13 cellular contexts compared by ENCODE assay signal in the genomic region with DNA sequence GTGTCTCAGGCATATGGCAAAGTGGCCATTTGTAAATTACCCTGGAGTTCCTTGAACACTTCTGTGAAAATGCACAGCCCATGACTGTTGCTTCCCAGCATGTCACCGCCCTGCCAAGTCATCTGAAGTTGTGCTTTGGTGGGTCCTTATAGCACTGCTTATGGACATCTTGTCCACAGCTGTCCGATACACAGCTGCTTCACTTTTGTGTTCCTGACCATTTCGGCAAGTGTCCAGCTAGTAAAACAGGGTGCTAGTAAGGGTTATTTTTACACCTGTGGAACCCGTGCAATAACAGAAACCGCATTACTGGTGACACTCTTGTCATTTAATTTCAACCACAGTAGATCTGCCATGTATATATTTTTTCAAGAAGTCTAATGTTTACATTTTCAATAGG. TPM values are rescaled to one million over a fixed set of nuclear protein-coding genes. Genes with fewer than 3 reads are reported as not detected.
DNase-seq lines count a peak whose midpoint lies in the region; ATAC-seq, FAIRE-seq and TF ChIP-seq lines count a peak whose summit lies in the region.
"Had no signal": no experiment of that assay in that cellular context is flagged by ENCODE, and none has a peak within 500 bp of the region (broad histone marks: within the 10 kb centered on the region; RNA-seq: fewer than 3 reads in every experiment).

No MANE protein-coding gene starts in this region.

- TF ChIP-seq CTCF in GM06990 (IDR thresholded peaks at IDR 0.05; ENCODE audit: insufficient read depth, low read length, poor library complexity, severe bottlenecking): no peak
- no peak for TF ChIP-seq CTCF in fibroblast of mammary gland (conservative IDR thresholded peaks at IDR 0.05; ENCODE audit: control insufficient read depth, insufficient read depth, low read depth, low read length)

- peaks cover 98% of the 10 kb centered on the region for H3K4me1 ChIP-seq in CD4-positive, CD25-positive, alpha-beta regulatory T cell (ENCODE audit: control insufficient read depth, insufficient read depth, low read length, poor library complexity, severe bottlenecking)

- no peaks in the 10 kb centered on the region for H3K9me3 ChIP-seq in CD4-positive, CD25-positive, alpha-beta regulatory T cell (ENCODE audit: control insufficient read depth in 2 of 2, low read length in 2 of 2)
- H3K9me3 ChIP-seq in T-helper 17 cell (ENCODE audit: control insufficient read depth, low read length, poor library complexity, severe bottlenecking): no peaks in the 10 kb centered on the region
- H3K9me3 ChIP-seq: gastrocnemius medialis, Peyer's patch had no signal

- peak overlapping the region; percentile 95 to 98 (median 98) for H3K27ac Mint-ChIP-seq in CD4-positive, CD25-positive, alpha-beta regulatory T cell
- peak overlapping the region; percentile 95 for H3K27ac Mint-ChIP-seq in T-helper 17 cell

- no peak for ATAC-seq in CD4-positive, CD25-positive, alpha-beta regulatory T cell (ENCODE audit: low read depth in 2 of 2)
- ATAC-seq in T-helper 17 cell: no peak
- ATAC-seq in HG02938 (IDR thresholded peaks at IDR 0.05; ENCODE audit: unreplicated experiment): no peak
- no peak for ATAC-seq in HG02642 (IDR thresholded peaks at IDR 0.05; ENCODE audit: poor library complexity, unreplicated experiment)
- no peak for ATAC-seq in HG02610 (IDR thresholded peaks at IDR 0.05; ENCODE audit: unreplicated experiment)
- ATAC-seq: gastrocnemius medialis had no signal

- peaks cover 54 to 94% (median 75%) of the 10 kb centered on the region in 4 donors for H3K4me1 Mint-ChIP-seq in CD4-positive, CD25-positive, alpha-beta regulatory T cell
- peaks cover 66% of the 10 kb centered on the region for H3K4me1 Mint-ChIP-seq in T-helper 17 cell

- H3K9me3 Mint-ChIP-seq in CD4-positive, CD25-positive, alpha-beta regulatory T cell: no peaks in the 10 kb centered on the region

- no peaks in the 10 kb centered on the region for H3K27me3 Mint-ChIP-seq in CD4-positive, CD25-positive, alpha-beta regulatory T cell
- no peaks in the 10 kb centered on the region for H3K27me3 Mint-ChIP-seq in T-helper 17 cell

- H3K4me3 Mint-ChIP-seq in CD4-positive, CD25-positive, alpha-beta regulatory T cell: peak overlapping the region; percentile 59 to 81 (median 73)
- peak overlapping the region; percentile 89 for H3K4me3 Mint-ChIP-seq in T-helper 17 cell

- no peak for TF ChIP-seq POLR2A in H54 (IDR thresholded peaks at IDR 0.05; ENCODE audit: low read depth, low read length)

- peak overlapping the region; percentile 92 for H3K27ac ChIP-seq in CD4-positive, CD25-positive, alpha-beta regulatory T cell (ENCODE audit: insufficient read depth, low read length, poor library complexity, severe bottlenecking)
- H3K27ac ChIP-seq: gastrocnemius medialis had no signal

- H3K36me3 Mint-ChIP-seq in CD4-positive, CD25-positive, alpha-beta regulatory T cell: peaks cover 3% of the 10 kb centered on the region
- no peaks in the 10 kb centered on the region for H3K36me3 Mint-ChIP-seq in T-helper 17 cell (ENCODE audit: low read depth)

- H3K36me3 ChIP-seq in CD4-positive, CD25-positive, alpha-beta regulatory T cell (ENCODE audit: control insufficient read depth, insufficient read depth, low read length): no peaks in the 10 kb centered on the region
- H3K36me3 ChIP-seq in GM06990 (ENCODE audit: control insufficient read depth, insufficient read depth, low read length): no peaks in the 10 kb centered on the region
- H3K36me3 ChIP-seq: gastrocnemius medialis, Peyer's patch had no signal

- no peak for FAIRE-seq in H54 (lab: Jason Lieb, UNC)

- peak overlapping the region; percentile 62 for H3K4me3 ChIP-seq in CD4-positive, CD25-positive, alpha-beta regulatory T cell (ENCODE audit: low read depth, low read length)
- 0 out of 2 replicates have a peak overlapping the region, but pooled peaks have one; percentile 14 for H3K4me3 ChIP-seq in GM06990 (replicated peaks; ENCODE audit: low read depth, low read length)
- H3K4me3 ChIP-seq in fibroblast of mammary gland (ENCODE audit: control insufficient read depth, low read depth, low read length): no peak overlapping the region
- H3K4me3 ChIP-seq: gastrocnemius medialis, Peyer's patch had no signal

- H3K27me3 ChIP-seq in CD4-positive, CD25-positive, alpha-beta regulatory T cell (ENCODE audit: control insufficient read depth, insufficient read depth, low read length): no peaks in the 10 kb centered on the region
- no peaks in the 10 kb centered on the region for H3K27me3 ChIP-seq in GM06990 (replicated peaks; ENCODE audit: control insufficient read depth, insufficient read depth, low read length)
- H3K27me3 ChIP-seq: gastrocnemius medialis, Peyer's patch had no signal

- DNase-seq in CD4-positive, CD25-positive, alpha-beta regulatory T cell: no peak
- DNase-seq in GM06990 (ENCODE audit: extremely low read depth, insufficient read length) (no peak), T-helper 17 cell (no peak), fibroblast of mammary gland (ENCODE audit: low read depth) (peak; percentile 15), H54 (ENCODE audit: insufficient read length, low spot score) (no peak)
- DNase-seq: C1 segment of cervical spinal cord, gastrocnemius medialis, islet precursor cell, Peyer's patch, T-helper 9 cell had no signal

RNA-seq across cellular contexts. Expression of a gene that starts 29.7 kb away (rescaled TPM):
- 156 TPM for total RNA-seq in CD4-positive, CD25-positive, alpha-beta regulatory T cell
- 10 to 100 TPM; 41.3 to 68.8 (median 49.1) TPM for polyA plus RNA-seq in CD4-positive, CD25-positive, alpha-beta regulatory T cell
- 100 to 1,000 TPM; 167 to 205 TPM for total RNA-seq in T-helper 17 cell
